Comparison of ENCODE assay signal across 15 cellular contexts in the genomic region with DNA sequence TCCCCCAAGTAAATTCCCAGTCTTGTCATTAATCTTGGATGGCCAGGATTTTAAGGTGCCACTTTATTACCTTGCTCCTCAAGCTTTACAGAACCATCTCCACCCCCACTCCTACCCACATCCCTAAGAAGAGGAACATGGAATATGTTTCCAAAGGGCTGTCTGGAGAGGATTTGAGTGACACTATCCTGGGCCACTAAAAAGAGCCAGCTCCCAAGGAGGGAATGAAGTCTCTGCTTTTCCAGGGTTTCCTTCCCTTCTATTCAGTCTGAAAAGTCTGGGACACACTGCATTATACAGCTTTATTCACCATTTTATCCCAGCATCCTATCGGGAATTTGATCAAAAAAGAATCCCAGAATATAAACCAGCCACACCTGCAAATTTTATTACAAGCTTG. TPM values are rescaled to one million over a fixed set of nuclear protein-coding genes. Genes with fewer than 3 reads are reported as not detected.
DNase-seq lines count a peak whose midpoint lies in the region; ATAC-seq and TF ChIP-seq lines count a peak whose summit lies in the region.
"Had no signal": no experiment of that assay in that cellular context is flagged by ENCODE, and none has a peak within 500 bp of the region (broad histone marks: within the 10 kb centered on the region; RNA-seq: fewer than 3 reads in every experiment).

No MANE protein-coding gene starts in this region.

- ATAC-seq in thoracic aorta (ENCODE audit: insufficient number of reproducible peaks, low FRiP score, low read depth), result no peak
- ATAC-seq in GM18502 (IDR thresholded peaks at IDR 0.05; ENCODE audit: poor library complexity, unreplicated experiment), result no peak
- ATAC-seq in HG02763 (IDR thresholded peaks at IDR 0.05; ENCODE audit: unreplicated experiment), result no peak
- ATAC-seq: stimulated activated effector memory CD8-positive, alpha-beta T cell treated with anti-CD3 and anti-CD28 coated beads, Interleukin-12 subunit alpha, Interleukin-12 subunit beta, amount 100 ng/mL, for 72 hours had no signal

- no peaks in the 10 kb centered on the region for H3K36me3 ChIP-seq in esophagus (ENCODE audit: control insufficient read depth in 2 of 2, insufficient read depth in 2 of 2, low read length in 1 of 2)
- H3K36me3 ChIP-seq in hepatocyte (replicated peaks; ENCODE audit: insufficient read depth, low read depth), result no peaks in the 10 kb centered on the region
- H3K36me3 ChIP-seq in thoracic aorta, result no peaks in the 10 kb centered on the region
- H3K36me3 ChIP-seq: upper lobe of left lung had no signal

- no peak for TF ChIP-seq CTCF in hepatocyte (IDR thresholded peaks at IDR 0.05; ENCODE audit: poor library complexity)
- no peak for TF ChIP-seq CTCF in thoracic aorta (IDR thresholded peaks at IDR 0.05)

- 47 to 63% methylated on average over 1 of the region's 1 CpG for WGBS in esophagus, 2 donors
- 78% methylated on average over 1 of the region's 1 CpG for WGBS in hepatocyte (ENCODE audit: low lambda C conversion rate, missing lambda C conversion rate)

- no peak overlapping the region for H3K4me3 ChIP-seq in esophagus (ENCODE audit: low read depth in 1 of 2, low read length in 2 of 2)
- no peak overlapping the region for H3K4me3 ChIP-seq in hepatocyte
- peak overlapping the region; percentile 6 for H3K4me3 ChIP-seq in thoracic aorta
- H3K4me3 ChIP-seq: upper lobe of left lung had no signal

- no peaks in the 10 kb centered on the region for H3K9me2 ChIP-seq in hepatocyte (replicated peaks; ENCODE audit: insufficient read depth)

- H3K27ac ChIP-seq in esophagus (ENCODE audit: low read depth in 2 of 2, low read length in 1 of 2) (peak overlapping the region; percentile 47 to 58), hepatocyte (no peak overlapping the region), thoracic aorta (no peak overlapping the region)

- H3K9me3 ChIP-seq in esophagus (ENCODE audit: control insufficient read depth in 2 of 2, insufficient read depth in 1 of 2, low read depth in 1 of 2, low read length in 1 of 2) (peaks cover 0 to 3% of the 10 kb centered on the region in 2 donors), hepatocyte (ENCODE audit: low read depth) (no peaks in the 10 kb centered on the region), thoracic aorta (no peaks in the 10 kb centered on the region)
- H3K9me3 ChIP-seq: upper lobe of left lung had no signal

- DNase-seq in NCI-H69 (lab: John Stamatoyannopoulos, UW) (peak; percentile 40), hepatocyte (ENCODE audit: low spot score) (no peak), thoracic aorta (ENCODE audit: low spot score) (no peak), NOMO-1 treated with dmso at 0.1 percent for 144 hours (lab: John Stamatoyannopoulos, UW; ENCODE audit: unreplicated experiment) (no peak)
- DNase-seq in effector CD8-positive, alpha-beta T cell (lab: John Stamatoyannopoulos, UW), result no peak
- DNase-seq: activated CD4-positive, alpha-beta T cell treated with anti-CD3 and anti-CD28 coated beads, Interleukin-2, amount 10 ng/mL, durations not matched to agents 7 days and 5 days; KBM-7; NCI-H1048; NCI-H2081 treated with DMSO at 0.1 percent for 48 hours; NCI-H510A treated with DMSO at 0.1 percent for 48 hours had no signal

- H2AFZ ChIP-seq in hepatocyte, result no peak overlapping the region

- H3K4me1 ChIP-seq in esophagus (ENCODE audit: control insufficient read depth in 2 of 2, insufficient read depth in 2 of 2, low read length in 1 of 2) (peaks cover 0 to 2% of the 10 kb centered on the region in 2 donors), hepatocyte (ENCODE audit: insufficient read depth) (no peaks in the 10 kb centered on the region), thoracic aorta (ENCODE audit: control insufficient read depth in 1 of 2, low read depth in 2 of 2) (peaks cover 3 to 20% of the 10 kb centered on the region in 2 donors)
- H3K4me1 ChIP-seq: upper lobe of left lung had no signal

- H4K20me1 ChIP-seq in hepatocyte (ENCODE audit: insufficient read depth, poor library complexity, severe bottlenecking), result no peaks in the 10 kb centered on the region

- peak overlapping the region; percentile 45 for H3K4me2 ChIP-seq in hepatocyte

- H3K79me2 ChIP-seq in hepatocyte, result no peaks in the 10 kb centered on the region

- peaks cover 0 to 3% of the 10 kb centered on the region in 2 donors for H3K27me3 ChIP-seq in esophagus (ENCODE audit: control insufficient read depth in 1 of 2, insufficient read depth in 2 of 2, low read length in 2 of 2)
- no peaks in the 10 kb centered on the region for H3K27me3 ChIP-seq in hepatocyte
- H3K27me3 ChIP-seq in thoracic aorta (replicated peaks; ENCODE audit: insufficient read depth), result no peaks in the 10 kb centered on the region
- H3K27me3 ChIP-seq: upper lobe of left lung had no signal

RNA-seq across cellular contexts. Expression of gene MECOM, which starts 35.6 kb away (rescaled TPM):
- polyA plus RNA-seq in esophagus, result 10 to 100 TPM in 1 of 2 donors, 1 to 10 TPM in 1; 10.0 to 13.7 TPM
- total RNA-seq in hepatocyte, result 40.9 and 48.8 TPM in 2 replicates
- polyA plus RNA-seq in hepatocyte, result 11.1 and 11.4 TPM in 2 replicates
- total RNA-seq in thoracic aorta, result 10 to 100 TPM; 26.4 to 51.1 TPM
- total RNA-seq: activated CD4-positive, alpha-beta T cell treated with anti-CD3 and anti-CD28 coated beads, Interleukin-2, amount 10 ng/mL, durations not matched to agents 7 days and 5 days had no signal

Comparison
In these comparisons a context has a peak if more than half of its experiments do, and no peak if none do; other contexts are left out.
1. H3K27ac ChIP-seq: peak in esophagus (2 of 2); none in hepatocyte (single experiment) and thoracic aorta (0 of 2).